1 cellular context compared by ENCODE assay signal in the genomic region with DNA sequence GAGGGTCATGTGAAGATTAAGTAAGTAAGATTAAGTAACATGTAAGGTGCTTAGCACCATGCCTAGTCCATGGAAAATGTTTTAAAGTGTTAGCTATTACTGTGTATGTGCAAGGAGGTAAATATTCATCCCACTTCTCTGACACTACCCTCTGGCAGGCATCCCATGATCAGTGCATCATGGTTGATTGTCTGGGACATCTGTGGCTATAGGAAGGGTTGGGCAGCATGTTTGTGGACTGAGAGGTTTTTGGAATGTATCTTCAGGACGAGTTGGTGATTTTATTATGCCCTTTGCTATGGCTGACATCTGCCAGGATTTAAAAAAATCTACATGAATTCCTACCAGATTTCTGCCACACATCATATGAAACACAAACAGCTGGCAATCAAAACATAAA.
TF ChIP-seq lines count a peak whose summit lies in the region.

No MANE protein-coding gene starts in this region.

TF ChIP-seq in SK-N-SH, 30 proteins besides CTCF, POLR2A, EP300 and RAD21:
- TF ChIP-seq JUND (IDR thresholded peaks at IDR 0.05) (no peak), TEAD4 (IDR thresholded peaks at IDR 0.05; ENCODE audit: borderline replicate concordance, insufficient read depth) (no peak), FOSL2 (IDR thresholded peaks at IDR 0.05; ENCODE audit: borderline replicate concordance, low read depth) (0 out of 2 replicates have a peak, but pooled peaks have one; percentile 17), GATA2 (CRISPR knock-in tag; IDR thresholded peaks at IDR 0.05) (no peak), NFIC (IDR thresholded peaks at IDR 0.05; ENCODE audit: borderline replicate concordance) (peak; percentile 40; the same call in 1 of the 2 replicates), FOXM1 (IDR thresholded peaks at IDR 0.05; ENCODE audit: low read depth) (no peak), YY1 (IDR thresholded peaks at IDR 0.05; ENCODE audit: low read depth) (no peak), ELF1 (IDR thresholded peaks at IDR 0.05) (no peak), TCF12 (IDR thresholded peaks at IDR 0.05) (peak; percentile 57; the same call in 1 of the 2 replicates)
- TF ChIP-seq, protein P1, sequence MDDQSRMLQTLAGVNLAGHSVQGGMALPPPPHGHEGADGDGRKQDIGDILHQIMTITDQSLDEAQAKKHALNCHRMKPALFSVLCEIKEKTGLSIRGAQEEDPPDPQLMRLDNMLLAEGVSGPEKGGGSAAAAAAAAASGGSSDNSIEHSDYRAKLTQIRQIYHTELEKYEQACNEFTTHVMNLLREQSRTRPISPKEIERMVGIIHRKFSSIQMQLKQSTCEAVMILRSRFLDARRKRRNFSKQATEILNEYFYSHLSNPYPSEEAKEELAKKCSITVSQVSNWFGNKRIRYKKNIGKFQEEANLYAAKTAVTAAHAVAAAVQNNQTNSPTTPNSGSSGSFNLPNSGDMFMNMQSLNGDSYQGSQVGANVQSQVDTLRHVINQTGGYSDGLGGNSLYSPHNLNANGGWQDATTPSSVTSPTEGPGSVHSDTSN (IDR thresholded peaks at IDR 0.05) = peak; percentile 77
TF ChIP-seq in SK-N-SH: peak in this region for 4.
